ENCODE assay signal across 1 cellular context in genomic region chr17:32489320-32490100, GRCh38.
TF ChIP-seq lines count a peak whose summit lies in the region.

No MANE protein-coding gene starts in this region.

TF ChIP-seq in IMR-90, 13 proteins besides CTCF, POLR2A, EP300 and RAD21 (continued from another document):
- TF ChIP-seq USF2 (IDR thresholded peaks at IDR 0.05; ENCODE audit: low read depth, low read length) = no peak
- TF ChIP-seq NFE2L2 (IDR thresholded peaks at IDR 0.05; ENCODE audit: low read depth, low read length) = no peak
- no peak for TF ChIP-seq MXI1 (IDR thresholded peaks at IDR 0.05; ENCODE audit: borderline replicate concordance, low read depth, low read length)
- no peak for TF ChIP-seq MAFK (IDR thresholded peaks at IDR 0.05; ENCODE audit: low read depth, low read length)
- no peak for TF ChIP-seq MAZ (IDR thresholded peaks at IDR 0.05; ENCODE audit: borderline replicate concordance, low read depth, low read length)
- TF ChIP-seq CEBPB (IDR thresholded peaks at IDR 0.05; ENCODE audit: low read depth, low read length) = no peak
- no peak for TF ChIP-seq BHLHE40 (IDR thresholded peaks at IDR 0.05; ENCODE audit: low read depth, low read length)
- TF ChIP-seq RFX5 (IDR thresholded peaks at IDR 0.05; ENCODE audit: low read depth, low read length) = no peak
- TF ChIP-seq FOS (IDR thresholded peaks at IDR 0.05; ENCODE audit: low read depth, low read length) = no peak
- TF ChIP-seq SMC3 (IDR thresholded peaks at IDR 0.05; ENCODE audit: low read depth, low read length) = no peak
- TF ChIP-seq ELK1 (IDR thresholded peaks at IDR 0.05; ENCODE audit: borderline replicate concordance, low read depth, low read length) = no peak
